1 cellular context compared by ENCODE assay signal in genomic region chr2:119439574-119440500, GRCh38.
TF ChIP-seq lines count a peak whose summit lies in the region.

No MANE protein-coding gene starts in this region.

TF ChIP-seq in HepG2, 621 proteins besides CTCF, POLR2A, EP300 and RAD21 (continues in another document):
- TF ChIP-seq WIZ (CRISPR knock-in tag; IDR thresholded peaks at IDR 0.05) = 0 out of 2 replicates have a peak, but pooled peaks have one; percentile 38
- TF ChIP-seq, protein P1, sequence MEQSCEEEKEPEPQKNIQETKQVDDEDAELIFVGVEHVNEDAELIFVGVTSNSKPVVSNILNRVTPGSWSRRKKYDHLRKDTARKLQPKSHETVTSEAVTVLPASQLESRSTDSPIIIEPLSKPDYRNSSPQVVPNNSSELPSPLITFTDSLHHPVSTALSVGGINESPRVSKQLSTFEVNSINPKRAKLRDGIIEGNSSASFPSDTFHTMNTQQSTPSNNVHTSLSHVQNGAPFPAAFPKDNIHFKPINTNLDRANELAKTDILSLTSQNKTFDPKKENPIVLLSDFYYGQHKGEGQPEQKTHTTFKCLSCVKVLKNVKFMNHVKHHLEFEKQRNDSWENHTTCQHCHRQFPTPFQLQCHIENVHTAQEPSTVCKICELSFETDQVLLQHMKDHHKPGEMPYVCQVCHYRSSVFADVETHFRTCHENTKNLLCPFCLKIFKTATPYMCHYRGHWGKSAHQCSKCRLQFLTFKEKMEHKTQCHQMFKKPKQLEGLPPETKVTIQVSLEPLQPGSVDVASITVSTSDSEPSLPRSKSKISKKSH (CRISPR knock-in tag; IDR thresholded peaks at IDR 0.05; ENCODE audit: borderline replicate concordance) = 0 out of 2 replicates have a peak, but pooled peaks have one; percentile 20
- TF ChIP-seq ZBTB39 (CRISPR knock-in tag; IDR thresholded peaks at IDR 0.05) = 0 out of 2 replicates have a peak, but pooled peaks have one; percentile 32
- 0 out of 2 replicates have a peak, but pooled peaks have one; percentile 16 for TF ChIP-seq ZC3H4 (CRISPR knock-in tag; IDR thresholded peaks at IDR 0.05; ENCODE audit: borderline replicate concordance)
- TF ChIP-seq LRRFIP1 (CRISPR knock-in tag; conservative IDR thresholded peaks at IDR 0.05) = no peak
- no peak for TF ChIP-seq ATM (IDR thresholded peaks at IDR 0.05; ENCODE audit: borderline replicate concordance)
- 0 out of 2 replicates have a peak, but pooled peaks have one; percentile 18 for TF ChIP-seq ZNF619 (CRISPR knock-in tag; IDR thresholded peaks at IDR 0.05)
- TF ChIP-seq LCORL (IDR thresholded peaks at IDR 0.05) = no peak
- TF ChIP-seq LCORL (CRISPR knock-in tag; IDR thresholded peaks at IDR 0.05) = peak; percentile 42
- TF ChIP-seq SRSF9 (IDR thresholded peaks at IDR 0.05; ENCODE audit: borderline replicate concordance, insufficient read depth, low read depth, low read length, poor library complexity, severe bottlenecking) = no peak
- TF ChIP-seq FOXO4 (CRISPR knock-in tag; conservative IDR thresholded peaks at IDR 0.05) = peak; percentile 89; the same call in 1 of the 2 replicates
- TF ChIP-seq ZBTB7B (CRISPR knock-in tag; IDR thresholded peaks at IDR 0.05) = 0 out of 2 replicates have a peak, but pooled peaks have one; percentile 58
- peak; percentile 22; the same call in 1 of the 2 replicates for TF ChIP-seq GABPB1 (CRISPR knock-in tag; IDR thresholded peaks at IDR 0.05)
- peak; percentile 29; the same call in 1 of the 2 replicates for TF ChIP-seq YEATS2 (CRISPR knock-in tag; IDR thresholded peaks at IDR 0.05; ENCODE audit: borderline replicate concordance)
- TF ChIP-seq SKIL (CRISPR knock-in tag; IDR thresholded peaks at IDR 0.05; ENCODE audit: borderline replicate concordance) = peak; percentile 51
- 0 out of 2 replicates have a peak, but pooled peaks have one; percentile 21 for TF ChIP-seq MEIS2 (CRISPR knock-in tag; IDR thresholded peaks at IDR 0.05)
- TF ChIP-seq, protein P2, sequence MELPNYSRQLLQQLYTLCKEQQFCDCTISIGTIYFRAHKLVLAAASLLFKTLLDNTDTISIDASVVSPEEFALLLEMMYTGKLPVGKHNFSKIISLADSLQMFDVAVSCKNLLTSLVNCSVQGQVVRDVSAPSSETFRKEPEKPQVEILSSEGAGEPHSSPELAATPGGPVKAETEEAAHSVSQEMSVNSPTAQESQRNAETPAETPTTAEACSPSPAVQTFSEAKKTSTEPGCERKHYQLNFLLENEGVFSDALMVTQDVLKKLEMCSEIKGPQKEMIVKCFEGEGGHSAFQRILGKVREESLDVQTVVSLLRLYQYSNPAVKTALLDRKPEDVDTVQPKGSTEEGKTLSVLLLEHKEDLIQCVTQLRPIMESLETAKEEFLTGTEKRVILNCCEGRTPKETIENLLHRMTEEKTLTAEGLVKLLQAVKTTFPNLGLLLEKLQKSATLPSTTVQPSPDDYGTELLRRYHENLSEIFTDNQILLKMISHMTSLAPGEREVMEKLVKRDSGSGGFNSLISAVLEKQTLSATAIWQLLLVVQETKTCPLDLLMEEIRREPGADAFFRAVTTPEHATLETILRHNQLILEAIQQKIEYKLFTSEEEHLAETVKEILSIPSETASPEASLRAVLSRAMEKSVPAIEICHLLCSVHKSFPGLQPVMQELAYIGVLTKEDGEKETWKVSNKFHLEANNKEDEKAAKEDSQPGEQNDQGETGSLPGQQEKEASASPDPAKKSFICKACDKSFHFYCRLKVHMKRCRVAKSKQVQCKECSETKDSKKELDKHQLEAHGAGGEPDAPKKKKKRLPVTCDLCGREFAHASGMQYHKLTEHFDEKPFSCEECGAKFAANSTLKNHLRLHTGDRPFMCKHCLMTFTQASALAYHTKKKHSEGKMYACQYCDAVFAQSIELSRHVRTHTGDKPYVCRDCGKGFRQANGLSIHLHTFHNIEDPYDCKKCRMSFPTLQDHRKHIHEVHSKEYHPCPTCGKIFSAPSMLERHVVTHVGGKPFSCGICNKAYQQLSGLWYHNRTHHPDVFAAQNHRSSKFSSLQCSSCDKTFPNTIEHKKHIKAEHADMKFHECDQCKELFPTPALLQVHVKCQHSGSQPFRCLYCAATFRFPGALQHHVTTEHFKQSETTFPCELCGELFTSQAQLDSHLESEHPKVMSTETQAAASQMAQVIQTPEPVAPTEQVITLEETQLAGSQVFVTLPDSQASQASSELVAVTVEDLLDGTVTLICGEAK (IDR thresholded peaks at IDR 0.05) = no peak
- TF ChIP-seq, protein P2 (CRISPR knock-in tag; IDR thresholded peaks at IDR 0.05) = no peak
- TF ChIP-seq SALL1 (CRISPR knock-in tag; IDR thresholded peaks at IDR 0.05) = peak; percentile 34; the same call in 1 of the 2 replicates
- TF ChIP-seq ZFP41 (CRISPR knock-in tag; IDR thresholded peaks at IDR 0.05; ENCODE audit: borderline replicate concordance) = 0 out of 2 replicates have a peak, but pooled peaks have one; percentile 57
- peak; percentile 54; the same call in 1 of the 2 replicates for TF ChIP-seq ZNF83 (CRISPR knock-in tag; IDR thresholded peaks at IDR 0.05; ENCODE audit: borderline replicate concordance)
- 0 out of 2 replicates have a peak, but pooled peaks have one; percentile 9 for TF ChIP-seq ZNF224 (CRISPR knock-in tag; IDR thresholded peaks at IDR 0.05)
- TF ChIP-seq ZNF333 (CRISPR knock-in tag; IDR thresholded peaks at IDR 0.05; ENCODE audit: borderline replicate concordance) = 0 out of 2 replicates have a peak, but pooled peaks have one; percentile 11
- peak; percentile 60; the same call in 1 of the 2 replicates for TF ChIP-seq MTA1 (CRISPR knock-in tag; IDR thresholded peaks at IDR 0.05; ENCODE audit: borderline replicate concordance)
- TF ChIP-seq MIER3 (CRISPR knock-in tag; IDR thresholded peaks at IDR 0.05; ENCODE audit: borderline replicate concordance) = 0 out of 2 replicates have a peak, but pooled peaks have one; percentile 8
- no peak for TF ChIP-seq ZNF746 (CRISPR knock-in tag; IDR thresholded peaks at IDR 0.05)
- TF ChIP-seq ZNF207 (IDR thresholded peaks at IDR 0.05; ENCODE audit: borderline replicate concordance) = no peak
- TF ChIP-seq PITX1 (CRISPR knock-in tag; IDR thresholded peaks at IDR 0.05) = no peak
- peak; percentile 61; the same call in 1 of the 2 replicates for TF ChIP-seq ZNF572 (CRISPR knock-in tag; IDR thresholded peaks at IDR 0.05)
- TF ChIP-seq, protein P3, sequence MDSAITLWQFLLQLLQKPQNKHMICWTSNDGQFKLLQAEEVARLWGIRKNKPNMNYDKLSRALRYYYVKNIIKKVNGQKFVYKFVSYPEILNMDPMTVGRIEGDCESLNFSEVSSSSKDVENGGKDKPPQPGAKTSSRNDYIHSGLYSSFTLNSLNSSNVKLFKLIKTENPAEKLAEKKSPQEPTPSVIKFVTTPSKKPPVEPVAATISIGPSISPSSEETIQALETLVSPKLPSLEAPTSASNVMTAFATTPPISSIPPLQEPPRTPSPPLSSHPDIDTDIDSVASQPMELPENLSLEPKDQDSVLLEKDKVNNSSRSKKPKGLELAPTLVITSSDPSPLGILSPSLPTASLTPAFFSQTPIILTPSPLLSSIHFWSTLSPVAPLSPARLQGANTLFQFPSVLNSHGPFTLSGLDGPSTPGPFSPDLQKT (CRISPR knock-in tag; IDR thresholded peaks at IDR 0.05; ENCODE audit: borderline replicate concordance) = no peak
- no peak for TF ChIP-seq YEATS4 (CRISPR knock-in tag; IDR thresholded peaks at IDR 0.05; ENCODE audit: borderline replicate concordance)
- no peak for TF ChIP-seq EED (CRISPR knock-in tag; IDR thresholded peaks at IDR 0.05)
- peak; percentile 23; the same call in 1 of the 2 replicates for TF ChIP-seq MED1 (CRISPR knock-in tag; IDR thresholded peaks at IDR 0.05)
- TF ChIP-seq ZNF607 (CRISPR knock-in tag; IDR thresholded peaks at IDR 0.05; ENCODE audit: borderline replicate concordance) = 0 out of 2 replicates have a peak, but pooled peaks have one; percentile 59
- 0 out of 2 replicates have a peak, but pooled peaks have one; percentile 56 for TF ChIP-seq ZNF225 (CRISPR knock-in tag; IDR thresholded peaks at IDR 0.05)
